Comparison of ENCODE assay signal across 7 cellular contexts in genomic region chr1:158035976-158036583, GRCh38. TPM values are rescaled to one million over a fixed set of nuclear protein-coding genes. Genes with fewer than 3 reads are reported as not detected.
A peak's percentile ranks its signal among the peaks of the same experiment; 100 is the strongest.
DNase-seq lines count a peak whose midpoint lies in the region; ATAC-seq and TF ChIP-seq lines count a peak whose summit lies in the region.

No MANE protein-coding gene starts in this region.

- TF ChIP-seq CTCF in GM10248 (IDR thresholded peaks at IDR 0.05; ENCODE audit: control extremely low read depth, extremely low read depth, low read depth, missing control alignments) (peak; percentile 54), choroid plexus epithelial cell (conservative IDR thresholded peaks at IDR 0.05; ENCODE audit: low read depth, low read length) (peak; percentile 77)

- H3K9me3 Mint-ChIP-seq in naive thymus-derived CD8-positive, alpha-beta T cell, result no peaks in the 10 kb centered on the region

- peaks cover 0 to 1% (median 0%) of the 10 kb centered on the region in 4 donors for H3K4me1 Mint-ChIP-seq in naive thymus-derived CD8-positive, alpha-beta T cell

- H3K27me3 Mint-ChIP-seq in naive thymus-derived CD8-positive, alpha-beta T cell, result peaks cover 2 to 29% (median 7%) of the 10 kb centered on the region in 5 donors

- ATAC-seq in GM18519 (IDR thresholded peaks at IDR 0.05; ENCODE audit: low FRiP score, unreplicated experiment), result no peak
- ATAC-seq in naive thymus-derived CD8-positive, alpha-beta T cell, result no peak

- H3K27ac Mint-ChIP-seq in naive thymus-derived CD8-positive, alpha-beta T cell, result no peak overlapping the region

- no peak for DNase-seq in GM10248 (ENCODE audit: extremely low spot score)
- DNase-seq in NCI-H2227 (lab: John Stamatoyannopoulos, UW; ENCODE audit: unreplicated experiment), result peak; percentile 25
- DNase-seq in choroid plexus epithelial cell (ENCODE audit: low read depth), result peak; percentile 78
- peak; percentile 41 for DNase-seq in mucosa of gallbladder (ENCODE audit: low spot score)
- DNase-seq in COLO829 (ENCODE audit: low spot score), result no peak
- DNase-seq in naive thymus-derived CD8-positive, alpha-beta T cell, result no peak

- POLR2A ChIA-PET in GM10248 (lab: Yijun Ruan, JAX), result no interaction called here
- POLR2A ChIA-PET in naive thymus-derived CD8-positive, alpha-beta T cell (lab: Charles Lee), result no interaction called here

- H3K4me3 Mint-ChIP-seq in naive thymus-derived CD8-positive, alpha-beta T cell, result no peak overlapping the region

- H3K4me3 ChIP-seq in choroid plexus epithelial cell (ENCODE audit: low read depth, low read length), result no peak overlapping the region

- no peaks in the 10 kb centered on the region for H3K36me3 Mint-ChIP-seq in naive thymus-derived CD8-positive, alpha-beta T cell

- CTCF ChIA-PET in GM10248 (lab: Yijun Ruan, JAX), result interaction anchor here (1.0 to 4.2 kb wide), 10 partner anchors 12 to 473 kb away, joined by 3 to 24 read pairs (median 4); no protein-coding TSS in a partner anchor

RNA-seq across cellular contexts. Expression of gene KIRREL1, which starts 42.6 kb away (rescaled TPM):
- total RNA-seq in mucosa of gallbladder, result 26.8 TPM
- not detected for total RNA-seq in naive thymus-derived CD8-positive, alpha-beta T cell
- polyA plus RNA-seq in naive thymus-derived CD8-positive, alpha-beta T cell, result not detected

Comparison
In these comparisons a context has a peak if more than half of its experiments do, and no peak if none do; other contexts are left out.
1. DNase-seq: peak in NCI-H2227 (single experiment), choroid plexus epithelial cell (single experiment) and mucosa of gallbladder (single experiment); none in GM10248 (single experiment), COLO829 (single experiment) and naive thymus-derived CD8-positive, alpha-beta T cell (0 of 10).
2. RNA of gene KIRREL1, which starts 42.6 kb away (total RNA-seq): 26.8 TPM in mucosa of gallbladder (single experiment); not detected in naive thymus-derived CD8-positive, alpha-beta T cell; every median in the first group is over 10 times any median in the second.